9 cellular contexts compared by ENCODE assay signal in the genomic region with DNA sequence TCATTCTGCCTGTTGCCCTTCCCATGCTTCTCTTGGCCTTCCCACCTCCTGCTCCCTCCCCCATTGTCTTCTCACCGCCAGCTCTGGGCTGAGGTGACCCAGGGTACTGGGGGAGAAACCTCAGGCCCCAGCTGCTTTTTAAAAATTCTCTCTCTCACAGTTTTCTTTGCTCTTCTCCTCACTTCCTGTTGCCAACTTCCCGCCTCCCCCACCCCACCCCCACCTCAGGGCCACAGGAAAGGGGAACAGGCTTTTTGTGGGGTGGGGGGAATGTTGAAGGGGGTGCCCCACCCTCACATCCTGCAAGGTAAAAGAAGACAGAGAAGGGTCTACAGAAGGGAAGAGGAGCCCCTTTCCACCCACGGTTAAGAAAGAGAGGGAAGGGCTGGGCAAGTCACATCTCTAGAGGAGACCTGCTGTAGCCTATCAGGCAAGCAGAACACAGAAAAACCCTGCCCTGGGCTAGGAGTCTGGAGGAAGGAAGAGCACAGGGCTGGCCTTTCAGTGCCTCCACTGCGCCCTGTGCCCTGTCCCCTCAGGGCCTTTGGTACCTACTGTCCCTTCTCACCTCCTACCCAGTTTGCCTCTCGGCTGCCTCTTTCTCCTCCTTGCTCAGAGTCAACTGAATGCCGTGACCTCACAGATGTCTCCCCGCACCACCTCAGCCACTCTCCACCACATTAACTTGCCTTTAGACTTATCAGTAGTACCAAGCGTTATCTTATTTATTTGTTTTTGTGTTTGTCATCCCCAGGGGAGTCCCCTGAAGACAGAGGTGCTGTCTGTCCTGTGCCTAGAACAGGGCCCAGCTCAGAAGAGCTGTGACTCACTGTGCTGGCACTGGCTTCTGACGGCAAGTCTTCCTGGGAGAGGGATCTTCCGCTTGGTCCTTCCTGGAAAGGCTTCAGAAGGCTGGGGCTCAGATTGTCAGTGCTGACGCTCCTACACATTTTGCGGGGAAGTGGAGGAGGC. TPM values are rescaled to one million over a fixed set of nuclear protein-coding genes. Genes with fewer than 3 reads are reported as not detected.
DNase-seq lines count a peak whose midpoint lies in the region; ATAC-seq lines count a peak whose summit lies in the region.
"Had no signal": no experiment of that assay in that cellular context is flagged by ENCODE, and none has a peak within 500 bp of the region (broad histone marks: within the 10 kb centered on the region; RNA-seq: fewer than 3 reads in every experiment).

No MANE protein-coding gene starts in this region.

- peak overlapping the region; percentile 61 for H3K4me3 ChIP-seq in Jurkat, Clone E6-1 (ENCODE audit: low read length)

- peak; percentile 60 for DNase-seq in Jurkat, Clone E6-1 (ENCODE audit: low read depth, low spot score)
- peak; percentile 72 for DNase-seq in activated CD8-positive, alpha-beta T cell treated with anti-CD3 and anti-CD28 coated beads, Interleukin-2, amount 10 ng/mL, durations not matched to agents 7 days and 5 days
- DNase-seq in left cardiac atrium (no peak), substantia nigra (lab: John Stamatoyannopoulos, UW) (peak in 4 of 49 donors; percentile 14 to 33 (median 22)), pons (ENCODE audit: low spot score) (no peak), dedifferentiated amniotic fluid mesenchymal stem cell (ENCODE audit: extremely low spot score) (no peak)

- POLR2A ChIA-PET in activated CD8-positive, alpha-beta T cell treated with anti-CD3 and anti-CD28 coated beads, Interleukin-2, amount 10 ng/mL, durations not matched to agents 7 days and 5 days (lab: Charles Lee) = interaction anchor here (0.5 to 8.0 kb wide), 9 partner anchors 8 to 1350 kb away, joined by 3 to 74 read pairs (median 11); partner anchors contain the start of genes DDIT3, ESYT1, GLI1 and MARS1

- intact Hi-C loops in left cardiac atrium (cut with DNase I) = no loop called here

- H3K4me1 Mint-ChIP-seq in activated CD8-positive, alpha-beta T cell treated with anti-CD3 and anti-CD28 coated beads, Interleukin-2, amount 10 ng/mL, durations not matched to agents 7 days and 5 days (ENCODE audit: low read depth) = peaks cover 72% of the 10 kb centered on the region

- no peaks in the 10 kb centered on the region for H3K27me3 Mint-ChIP-seq in activated CD8-positive, alpha-beta T cell treated with anti-CD3 and anti-CD28 coated beads, Interleukin-2, amount 10 ng/mL, durations not matched to agents 7 days and 5 days (ENCODE audit: low read depth)

- H3K36me3 Mint-ChIP-seq in activated CD8-positive, alpha-beta T cell treated with anti-CD3 and anti-CD28 coated beads, Interleukin-2, amount 10 ng/mL, durations not matched to agents 7 days and 5 days (ENCODE audit: low read depth) = peaks cover 50% of the 10 kb centered on the region

- H3K27ac ChIP-seq in substantia nigra (ENCODE audit: low read depth, low read length, poor library complexity, severe bottlenecking) = peak overlapping the region; percentile 68
- H3K27ac ChIP-seq: parathyroid adenoma had no signal

- CTCF ChIA-PET in activated CD8-positive, alpha-beta T cell treated with anti-CD3 and anti-CD28 coated beads, Interleukin-2, amount 10 ng/mL, durations not matched to agents 7 days and 5 days (lab: Charles Lee) = interaction anchor here (0.6 to 4.7 kb wide), 16 partner anchors 9 to 263 kb away, joined by 3 to 57 read pairs (median 6); partner anchors contain the start of genes DDIT3, GLI1, INHBE and MARS1

- peak overlapping the region; percentile 96 for H3K4me3 Mint-ChIP-seq in activated CD8-positive, alpha-beta T cell treated with anti-CD3 and anti-CD28 coated beads, Interleukin-2, amount 10 ng/mL, durations not matched to agents 7 days and 5 days

- peak overlapping the region; percentile 99 for H3K27ac Mint-ChIP-seq in activated CD8-positive, alpha-beta T cell treated with anti-CD3 and anti-CD28 coated beads, Interleukin-2, amount 10 ng/mL, durations not matched to agents 7 days and 5 days

- ATAC-seq in GM19035 (IDR thresholded peaks at IDR 0.05; ENCODE audit: unreplicated experiment) (peak; percentile 35), left cardiac atrium (peak; percentile 16 to 56), HG02973 (IDR thresholded peaks at IDR 0.05; ENCODE audit: unreplicated experiment) (no peak)
- peak; percentile 54 for ATAC-seq in activated CD8-positive, alpha-beta T cell treated with anti-CD3 and anti-CD28 coated beads, Interleukin-2, amount 10 ng/mL, durations not matched to agents 7 days and 5 days

- no peaks in the 10 kb centered on the region for H3K9me3 Mint-ChIP-seq in activated CD8-positive, alpha-beta T cell treated with anti-CD3 and anti-CD28 coated beads, Interleukin-2, amount 10 ng/mL, durations not matched to agents 7 days and 5 days (ENCODE audit: insufficient read depth)

RNA-seq across cellular contexts. Expression of gene ARHGAP9, which starts 1.7 kb away (rescaled TPM):
- polyA plus RNA-seq in Jurkat, Clone E6-1 (2012; ENCODE audit: insufficient read depth, insufficient read length) = 95.2 TPM
- total RNA-seq in activated CD8-positive, alpha-beta T cell treated with anti-CD3 and anti-CD28 coated beads, Interleukin-2, amount 10 ng/mL, durations not matched to agents 7 days and 5 days = 100 to 1,000 TPM; 243 to 248 TPM
- 10 to 100 TPM in 1 of 2 donors, 1 to 10 TPM in 1; 8.0 to 15.2 TPM for total RNA-seq in left cardiac atrium

RNA-seq across cellular contexts. Expression of gene MARS1, which starts 9.9 kb away (rescaled TPM):
- polyA plus RNA-seq in Jurkat, Clone E6-1 (2012; ENCODE audit: insufficient read depth, insufficient read length) = 175 TPM
- total RNA-seq in activated CD8-positive, alpha-beta T cell treated with anti-CD3 and anti-CD28 coated beads, Interleukin-2, amount 10 ng/mL, durations not matched to agents 7 days and 5 days = 100 to 1,000 TPM; 275 to 291 TPM
- total RNA-seq in left cardiac atrium = 100 to 1,000 TPM in 1 of 2 donors, 10 to 100 TPM in 1; 74.6 to 115 TPM

RNA-seq across cellular contexts. Expression of gene GLI1, which starts 18.4 kb away (rescaled TPM):
- 3.7 TPM for polyA plus RNA-seq in Jurkat, Clone E6-1 (2012; ENCODE audit: insufficient read depth, insufficient read length)
- total RNA-seq in activated CD8-positive, alpha-beta T cell treated with anti-CD3 and anti-CD28 coated beads, Interleukin-2, amount 10 ng/mL, durations not matched to agents 7 days and 5 days = 1 to 10 TPM in 1 of 2 experiments, under 1 TPM in 1; 0.68 to 1.9 TPM
- 1 to 10 TPM in 1 of 2 donors, under 1 TPM in 1; 0.97 to 1.2 TPM for total RNA-seq in left cardiac atrium

RNA-seq across cellular contexts. Expression of gene INHBE, which starts 22.9 kb away (rescaled TPM):
- polyA plus RNA-seq in Jurkat, Clone E6-1 (2012; ENCODE audit: insufficient read depth, insufficient read length) = 0.50 TPM
- not detected for total RNA-seq in activated CD8-positive, alpha-beta T cell treated with anti-CD3 and anti-CD28 coated beads, Interleukin-2, amount 10 ng/mL, durations not matched to agents 7 days and 5 days
- not detected for total RNA-seq in left cardiac atrium

RNA-seq across cellular contexts. Expression of gene DDIT3, which starts 42.3 kb away (rescaled TPM):
- polyA plus RNA-seq in Jurkat, Clone E6-1 (2012; ENCODE audit: insufficient read depth, insufficient read length) = 15.4 TPM
- 10 to 100 TPM; 14.9 to 15.0 TPM for total RNA-seq in activated CD8-positive, alpha-beta T cell treated with anti-CD3 and anti-CD28 coated beads, Interleukin-2, amount 10 ng/mL, durations not matched to agents 7 days and 5 days
- 10 to 100 TPM; 20.0 to 31.7 TPM for total RNA-seq in left cardiac atrium

Comparison
In these comparisons a context has a peak if more than half of its experiments do, and no peak if none do; other contexts are left out.
1. DNase-seq: peak in Jurkat, Clone E6-1 (single experiment) and activated CD8-positive, alpha-beta T cell treated with anti-CD3 and anti-CD28 coated beads, Interleukin-2, amount 10 ng/mL, durations not matched to agents 7 days and 5 days (single experiment); none in left cardiac atrium (single experiment), pons (single experiment) and dedifferentiated amniotic fluid mesenchymal stem cell (single experiment).
2. RNA of gene ARHGAP9, which starts 1.7 kb away (total RNA-seq): 243 to 248 TPM in activated CD8-positive, alpha-beta T cell treated with anti-CD3 and anti-CD28 coated beads, Interleukin-2, amount 10 ng/mL, durations not matched to agents 7 days and 5 days; 8.0 to 15.2 TPM in left cardiac atrium; every median in the first group is over 10 times any median in the second.